In genomic region chr2:215460682-215461081, GRCh38 we compare ENCODE assay signal across 13 cellular contexts. TPM values are rescaled to one million over a fixed set of nuclear protein-coding genes. Genes with fewer than 3 reads are reported as not detected.
DNase-seq lines count a peak whose midpoint lies in the region; ATAC-seq, FAIRE-seq and TF ChIP-seq lines count a peak whose summit lies in the region.
"Had no signal": no experiment of that assay in that cellular context is flagged by ENCODE, and none has a peak within 500 bp of the region (broad histone marks: within the 10 kb centered on the region; RNA-seq: fewer than 3 reads in every experiment).

No MANE protein-coding gene starts in this region.

- H3K27ac Mint-ChIP-seq in CD14-positive monocyte = no peak overlapping the region

- H3K4me3 ChIP-seq in AG04449 (ENCODE audit: low read depth, low read length) = no peak overlapping the region
- no peak overlapping the region for H3K4me3 ChIP-seq in mesenchymal stem cell (ENCODE audit: insufficient read depth in 1 of 2, low read depth in 1 of 2, low read length in 2 of 2)
- H3K4me3 ChIP-seq: dorsolateral prefrontal cortex, right lobe of liver had no signal

- H2BK15ac ChIP-seq in mesenchymal stem cell (ENCODE audit: low read depth, poor library complexity, severe bottlenecking) = no peak overlapping the region

- H3K9me3 ChIP-seq in mesenchymal stem cell (ENCODE audit: control insufficient read depth, low read length) = no peaks in the 10 kb centered on the region
- H3K9me3 ChIP-seq: right lobe of liver had no signal

- no peak overlapping the region for H3K4ac ChIP-seq in mesenchymal stem cell (ENCODE audit: low read depth in 1 of 2, low read length in 2 of 2)

- no peaks in the 10 kb centered on the region for H3K79me1 ChIP-seq in mesenchymal stem cell (replicated peaks; ENCODE audit: low read length, poor library complexity, severe bottlenecking)

- H3K36me3 ChIP-seq in mesenchymal stem cell (ENCODE audit: control insufficient read depth in 1 of 2, insufficient read depth in 2 of 2, low read depth in 1 of 2, low read length in 2 of 2) = no peaks in the 10 kb centered on the region
- H3K36me3 ChIP-seq: right lobe of liver had no signal

- DNase-seq in AG04449 (ENCODE audit: low read depth, low spot score) (peak; percentile 88), RCC 7860 (ENCODE audit: low spot score) (peak; percentile 66), fibroblast of gingiva (ENCODE audit: low read depth) (peak; percentile 84), mesenchymal stem cell (peak; percentile 89), NCI-H1436 treated with DMSO at 0.1 percent for 48 hours (lab: John Stamatoyannopoulos, UW) (no peak), CD14-positive monocyte (ENCODE audit: low spot score) (no peak), epidermal melanocyte (ENCODE audit: insufficient read length, low spot score) (no peak)
- DNase-seq: activated T-cell treated with anti-CD3 and anti-CD28 coated beads, Interleukin-2, amount 50 U/mL, for 1 hour; dorsolateral prefrontal cortex; kidney; NCI-H1105 treated with DMSO at 0.1 percent for 48 hours; right lobe of liver had no signal

- no peaks in the 10 kb centered on the region for H3K27me3 ChIP-seq in mesenchymal stem cell (ENCODE audit: control insufficient read depth in 1 of 2, insufficient read depth in 1 of 2, low read length in 2 of 2)
- H3K27me3 ChIP-seq: right lobe of liver had no signal

- no peak overlapping the region for H3K14ac ChIP-seq in mesenchymal stem cell (ENCODE audit: low read length in 2 of 2)

- H3K23ac ChIP-seq in mesenchymal stem cell (ENCODE audit: low read length in 2 of 2) = no peak overlapping the region

- H3K36me3 Mint-ChIP-seq in CD14-positive monocyte = no peaks in the 10 kb centered on the region

- H3K4me2 ChIP-seq in mesenchymal stem cell (ENCODE audit: low read length, poor library complexity, severe bottlenecking) = no peak overlapping the region

- H3K18ac ChIP-seq in mesenchymal stem cell (ENCODE audit: low read depth in 1 of 2, low read length in 2 of 2) = no peak overlapping the region

- H2BK120ac ChIP-seq in mesenchymal stem cell (ENCODE audit: low read depth, low read length) = no peak overlapping the region

- peaks cover 0 to 2% (median 0%) of the 10 kb centered on the region in 7 donors for H3K9me3 Mint-ChIP-seq in CD14-positive monocyte

- intact Hi-C loops in CD14-positive monocyte (cut with micrococcal nuclease) = no loop called here

- no peak overlapping the region for H4K8ac ChIP-seq in mesenchymal stem cell (ENCODE audit: low read length)

- no peak overlapping the region for H3K4me3 Mint-ChIP-seq in CD14-positive monocyte

- H3K4me1 ChIP-seq in mesenchymal stem cell (ENCODE audit: control insufficient read depth, insufficient read depth, low read depth, low read length) = peaks cover 2% of the 10 kb centered on the region
- H3K4me1 ChIP-seq: right lobe of liver had no signal

- H3K27me3 Mint-ChIP-seq in CD14-positive monocyte (ENCODE audit: low read depth in 3 of 3) = peaks cover 0 to 29% (median 13%) of the 10 kb centered on the region in 3 donors

- no peak overlapping the region for H4K91ac ChIP-seq in mesenchymal stem cell (ENCODE audit: low read length)

- no peak for ATAC-seq in GM18519 (IDR thresholded peaks at IDR 0.05; ENCODE audit: low FRiP score, unreplicated experiment)

- no peak overlapping the region for H2BK12ac ChIP-seq in mesenchymal stem cell (ENCODE audit: low read length in 2 of 2)

- POLR2A ChIA-PET in AG04449 (lab: Yijun Ruan, JAX) = interaction anchor here (1.0 to 2.9 kb wide), 4 partner anchors 24 to 204 kb away, joined by 3 to 11 read pairs (median 4); partner anchors contain the start of gene FN1

- peak overlapping the region; percentile 90 for H3K27ac ChIP-seq in mesenchymal stem cell (ENCODE audit: low read length, poor library complexity, severe bottlenecking)
- H3K27ac ChIP-seq: dorsolateral prefrontal cortex had no signal

- TF ChIP-seq CTCF in AG04449 (IDR thresholded peaks at IDR 0.05; ENCODE audit: insufficient read depth, low read length, missing control alignments) (no peak), CD14-positive monocyte (IDR thresholded peaks at IDR 0.05) (no peak)

- peak overlapping the region; percentile 58 for H3K9ac ChIP-seq in mesenchymal stem cell (ENCODE audit: low read length)

- H2AFZ ChIP-seq in mesenchymal stem cell (ENCODE audit: low read depth, low read length) = no peak overlapping the region

- H3K4me1 Mint-ChIP-seq in CD14-positive monocyte = no peaks in the 10 kb centered on the region

- CTCF ChIA-PET in AG04449 (lab: Yijun Ruan, JAX) = interaction anchor here (1.5 to 1.8 kb wide), 2 partner anchors 10 to 266 kb away, joined by 4 to 5 read pairs; no protein-coding TSS in a partner anchor

- no peak overlapping the region for H2BK5ac ChIP-seq in mesenchymal stem cell (ENCODE audit: low read depth, low read length, poor library complexity, severe bottlenecking)

- no peak for FAIRE-seq in RCC 7860 (lab: Jason Lieb, UNC)
- FAIRE-seq: kidney had no signal

- no peak overlapping the region for H2AK5ac ChIP-seq in mesenchymal stem cell (ENCODE audit: low read length, severe bottlenecking)

RNA-seq across cellular contexts. Expression of gene FN1, which starts 24.8 kb away (rescaled TPM):
- 1,493 TPM for polyA plus RNA-seq in mesenchymal stem cell (2013, experiment 1 of 2)
- 1,327 TPM for polyA plus RNA-seq in mesenchymal stem cell (2013, experiment 2 of 2)
- under 1 TPM; 0.23 to 0.72 TPM for polyA plus RNA-seq in CD14-positive monocyte

Comparison
In these comparisons a context has a peak if more than half of its experiments do, and no peak if none do; other contexts are left out.
1. DNase-seq: peak in AG04449 (single experiment), RCC 7860 (single experiment), fibroblast of gingiva (single experiment) and mesenchymal stem cell (single experiment); none in NCI-H1436 treated with DMSO at 0.1 percent for 48 hours (single experiment), CD14-positive monocyte (single experiment) and epidermal melanocyte (single experiment).